23 cellular contexts compared by ENCODE assay signal in genomic region chr2:229732897-229733296, GRCh38. TPM values are rescaled to one million over a fixed set of nuclear protein-coding genes. Genes with fewer than 3 reads are reported as not detected.
"Had no signal": no experiment of that assay in that cellular context is flagged by ENCODE, and none has a peak within 500 bp of the region (broad histone marks: within the 10 kb centered on the region; RNA-seq: fewer than 3 reads in every experiment).

No MANE protein-coding gene starts in this region.

- H3K36me3 ChIP-seq: heart left ventricle, stomach, thyroid gland had no signal

- H3K4me2 ChIP-seq: hepatocyte, smooth muscle cell had no signal

- H3K4me3 Mint-ChIP-seq: memory B cell; natural killer cell treated with Interleukin-12 subunit alpha and Interleukin-12 subunit beta and Interleukin-15 and Interleukin-18, amount 100 ng/mL, for 72 hours; neural crest cell had no signal

- H2AFZ ChIP-seq: hepatocyte had no signal

- H3K4me3 ChIP-seq: dorsolateral prefrontal cortex, heart left ventricle, hepatocyte, lung, smooth muscle cell, stomach, thyroid gland had no signal

- H3K27me3 Mint-ChIP-seq: progenitor cell of endocrine pancreas had no signal

- H3K4me1 ChIP-seq: stomach, thyroid gland had no signal

- H3K9me3 ChIP-seq: thyroid gland had no signal

- H3K27ac Mint-ChIP-seq: memory B cell; natural killer cell treated with Interleukin-12 subunit alpha and Interleukin-12 subunit beta and Interleukin-15 and Interleukin-18, amount 100 ng/mL, for 72 hours; progenitor cell of endocrine pancreas had no signal

- H3K4me1 Mint-ChIP-seq: memory B cell, neural crest cell had no signal

- ATAC-seq: left lobe of liver had no signal

- FAIRE-seq: colon, frontal cortex, kidney had no signal

- DNase-seq: dorsolateral prefrontal cortex; effector CD4-positive, alpha-beta T cell; heart left ventricle; kidney; stimulated activated CD4-positive, alpha-beta T cell treated with anti-CD3 and anti-CD28 coated beads, Interleukin-12 subunit alpha, Interleukin-12 subunit beta, amount 100 ng/mL, for 4 hours; stimulated activated CD4-positive, alpha-beta T cell treated with anti-CD3 and anti-CD28 coated beads, Interleukin-1b, Interleukin-23, amount 100 ng/mL, for 48 hours; stimulated activated CD4-positive, alpha-beta T cell treated with anti-CD3 and anti-CD28 coated beads, Interleukin-4, amount 100 ng/mL, for 1 hour; stimulated activated CD8-positive, alpha-beta memory T cell treated with anti-CD3 and anti-CD28 coated beads, Interleukin-4, amount 100 ng/mL, for 48 hours; stimulated activated naive CD4-positive, alpha-beta T cell treated with Interleukin-2 at 50 U/mL for 16 hours; stomach had no signal

- H3K27me3 ChIP-seq: heart left ventricle, hepatocyte, stomach, thyroid gland had no signal

- H3K79me2 ChIP-seq: hepatocyte, parathyroid adenoma had no signal

- H3K27ac ChIP-seq: dorsolateral prefrontal cortex, heart left ventricle, hepatocyte, stomach, thyroid gland had no signal

- H3K9ac ChIP-seq: parathyroid adenoma had no signal

RNA-seq across cellular contexts. Expression of gene DNER, which starts 18.5 kb away (rescaled TPM):
- total RNA-seq: liver had no signal
- polyA plus RNA-seq: hepatocyte had no signal
